1 cellular context compared by ENCODE assay signal in the genomic region with DNA sequence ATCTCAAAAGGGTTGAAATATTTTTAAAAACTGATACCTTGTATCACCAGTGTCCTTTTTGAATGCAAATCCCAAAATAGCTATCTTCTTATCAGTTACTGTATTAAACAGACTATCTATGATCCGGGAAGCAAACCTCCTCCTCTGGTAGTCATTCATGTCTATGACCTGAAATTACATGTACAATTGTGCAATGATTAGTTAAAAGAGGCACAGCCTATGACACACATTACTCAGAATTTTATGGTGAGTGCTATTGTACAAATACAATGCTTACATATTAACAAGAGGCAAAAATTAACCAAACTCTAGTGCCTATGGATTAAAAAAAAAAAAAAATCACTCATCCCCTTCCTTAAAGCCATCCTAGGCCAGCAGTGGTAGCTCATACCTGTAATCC.
TF ChIP-seq lines count a peak whose summit lies in the region.

No MANE protein-coding gene starts in this region.

TF ChIP-seq in GM12878, 131 proteins besides CTCF, POLR2A, EP300 and RAD21:
- TF ChIP-seq TCF3 (IDR thresholded peaks at IDR 0.05; ENCODE audit: borderline replicate concordance, insufficient read depth, low read depth, low read length), result no peak
- no peak for TF ChIP-seq CHD2 (IDR thresholded peaks at IDR 0.05; ENCODE audit: borderline replicate concordance, low read depth, low read length)
- TF ChIP-seq, protein P1, sequence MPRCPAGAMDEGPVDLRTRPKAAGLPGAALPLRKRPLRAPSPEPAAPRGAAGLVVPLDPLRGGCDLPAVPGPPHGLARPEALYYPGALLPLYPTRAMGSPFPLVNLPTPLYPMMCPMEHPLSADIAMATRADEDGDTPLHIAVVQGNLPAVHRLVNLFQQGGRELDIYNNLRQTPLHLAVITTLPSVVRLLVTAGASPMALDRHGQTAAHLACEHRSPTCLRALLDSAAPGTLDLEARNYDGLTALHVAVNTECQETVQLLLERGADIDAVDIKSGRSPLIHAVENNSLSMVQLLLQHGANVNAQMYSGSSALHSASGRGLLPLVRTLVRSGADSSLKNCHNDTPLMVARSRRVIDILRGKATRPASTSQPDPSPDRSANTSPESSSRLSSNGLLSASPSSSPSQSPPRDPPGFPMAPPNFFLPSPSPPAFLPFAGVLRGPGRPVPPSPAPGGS (IDR thresholded peaks at IDR 0.05; ENCODE audit: borderline replicate concordance, insufficient read depth, low read depth, low read length, poor library complexity, severe bottlenecking), result peak; percentile 60
